In genomic region chr5:142825378-142826089, GRCh38 we compare ENCODE assay signal across 15 cellular contexts. TPM values are rescaled to one million over a fixed set of nuclear protein-coding genes. Genes with fewer than 3 reads are reported as not detected.
DNase-seq lines count a peak whose midpoint lies in the region; ATAC-seq and TF ChIP-seq lines count a peak whose summit lies in the region.
"Had no signal": no experiment of that assay in that cellular context is flagged by ENCODE, and none has a peak within 500 bp of the region (broad histone marks: within the 10 kb centered on the region; RNA-seq: fewer than 3 reads in every experiment).

No MANE protein-coding gene starts in this region.

- H2AK5ac ChIP-seq in mesenchymal stem cell (ENCODE audit: low read length, severe bottlenecking), result peak overlapping the region; percentile 33

- POLR2A ChIA-PET in SK-N-SH (lab: Yijun Ruan, JAX), result no interaction called here

- no peak overlapping the region for H3K14ac ChIP-seq in mesenchymal stem cell (ENCODE audit: low read length in 2 of 2)

- H3K79me1 ChIP-seq in mesenchymal stem cell (replicated peaks; ENCODE audit: low read length, poor library complexity, severe bottlenecking), result peaks cover 19% of the 10 kb centered on the region

- TF ChIP-seq EP300 in SK-N-SH (IDR thresholded peaks at IDR 0.05; ENCODE audit: borderline replicate concordance in 1 of 2, low read depth in 1 of 2, low read length in 1 of 2), result no peak

- ATAC-seq in SK-N-SH treated with all-trans-retinoic acid at 6 μM for 48 hours (no peak), HG03139 (IDR thresholded peaks at IDR 0.05; ENCODE audit: unreplicated experiment) (no peak), GM19455 (IDR thresholded peaks at IDR 0.05; ENCODE audit: unreplicated experiment) (no peak)
- ATAC-seq in central memory CD8-positive, alpha-beta T cell (replicated peaks; ENCODE audit: extremely low read depth, poor library complexity, severe bottlenecking), result no peak

- H2BK5ac ChIP-seq in mesenchymal stem cell (ENCODE audit: low read depth, low read length, poor library complexity, severe bottlenecking), result no peak overlapping the region

- no peak overlapping the region for H3K9ac ChIP-seq in SK-N-SH
- H3K9ac ChIP-seq in mesenchymal stem cell (ENCODE audit: low read length), result peak overlapping the region; percentile 34
- H3K9ac ChIP-seq: GM23248 had no signal

- peaks cover 60% of the 10 kb centered on the region for H3F3A ChIP-seq in SK-N-SH (replicated peaks; ENCODE audit: insufficient read depth)

- H3K79me2 ChIP-seq in SK-N-SH (ENCODE audit: insufficient read depth), result peaks cover 11% of the 10 kb centered on the region

- H3K9me3 Mint-ChIP-seq in central memory CD8-positive, alpha-beta T cell, result no peaks in the 10 kb centered on the region

- H3K9me3 ChIP-seq in SK-N-SH, result no peaks in the 10 kb centered on the region
- no peaks in the 10 kb centered on the region for H3K9me3 ChIP-seq in mesenchymal stem cell (ENCODE audit: control insufficient read depth, low read length)
- H3K9me3 ChIP-seq in uterus, result no peaks in the 10 kb centered on the region

- H3K27ac ChIP-seq in SK-N-SH (ENCODE audit: low read depth in 2 of 2, low read length in 1 of 2) (peak overlapping the region; percentile 81 to 86), mesenchymal stem cell (ENCODE audit: low read length, poor library complexity, severe bottlenecking) (no peak overlapping the region), uterus (peak overlapping the region; percentile 58 to 60)
- H3K27ac ChIP-seq: 22Rv1, GM23248 had no signal

- H3K36me3 ChIP-seq in SK-N-SH (replicated peaks in 1 of 2; ENCODE audit: control insufficient read depth in 1 of 2, insufficient read depth in 2 of 2, low read length in 1 of 2) (no peaks in the 10 kb centered on the region), mesenchymal stem cell (ENCODE audit: control insufficient read depth in 1 of 2, insufficient read depth in 2 of 2, low read depth in 1 of 2, low read length in 2 of 2) (no peaks in the 10 kb centered on the region), uterus (no peaks in the 10 kb centered on the region)

- TF ChIP-seq POLR2A in uterus (IDR thresholded peaks at IDR 0.05), result no peak

- H3K27ac Mint-ChIP-seq in central memory CD8-positive, alpha-beta T cell (ENCODE audit: low read depth), result peak overlapping the region; percentile 36

- H4K8ac ChIP-seq in mesenchymal stem cell (ENCODE audit: low read length), result no peak overlapping the region

- no peaks in the 10 kb centered on the region for H3K36me3 Mint-ChIP-seq in central memory CD8-positive, alpha-beta T cell (ENCODE audit: insufficient read depth)

- peak overlapping the region; percentile 52 for H4K91ac ChIP-seq in mesenchymal stem cell (ENCODE audit: low read length)

- 58% methylated on average over 11 of the region's 13 CpGs for WGBS in SK-N-SH (ENCODE audit: low lambda C conversion rate)
- 86% methylated on average over 13 of the region's 13 CpGs for WGBS in mesenchymal stem cell

- peaks cover 96% of the 10 kb centered on the region for H3K4me1 Mint-ChIP-seq in central memory CD8-positive, alpha-beta T cell

- no peak for TF ChIP-seq RAD21 in SK-N-SH (IDR thresholded peaks at IDR 0.05; ENCODE audit: low read length)

- no peak overlapping the region for H3K23ac ChIP-seq in mesenchymal stem cell (ENCODE audit: low read length in 2 of 2)

- intact Hi-C loops in uterus (cut with DNase I; ENCODE audit: low total_unique reads), result no loop called here

- no peak overlapping the region for H2BK15ac ChIP-seq in mesenchymal stem cell (ENCODE audit: low read depth, poor library complexity, severe bottlenecking)

- DNase-seq in SK-N-SH (no peak), mesenchymal stem cell (no peak), uterus (no peak), NCI-H82 (lab: John Stamatoyannopoulos, UW) (no peak)
- no peak for DNase-seq in central memory CD8-positive, alpha-beta T cell (ENCODE audit: low spot score in 2 of 2)
- DNase-seq: activated T-cell treated with anti-CD3 and anti-CD28 coated beads, Interleukin-2, amount 50 U/mL, for 24 hours; GM23248; hypothalamus; NCI-H1092 treated with DMSO at 0.1 percent for 48 hours; NCI-H510A; SHP77 treated with DMSO at 0.1 percent for 48 hours had no signal

- H2AFZ ChIP-seq in SK-N-SH (ENCODE audit: low read depth), result no peak overlapping the region
- H2AFZ ChIP-seq in mesenchymal stem cell (ENCODE audit: low read depth, low read length), result no peak overlapping the region
- H2AFZ ChIP-seq: GM23248 had no signal

- H3K4ac ChIP-seq in mesenchymal stem cell (ENCODE audit: low read depth in 1 of 2, low read length in 2 of 2), result no peak overlapping the region

- TF ChIP-seq CTCF in SK-N-SH (IDR thresholded peaks at IDR 0.05) (no peak), uterus (IDR thresholded peaks at IDR 0.05) (no peak)

- H2BK12ac ChIP-seq in mesenchymal stem cell (ENCODE audit: low read length in 2 of 2), result no peak overlapping the region

- no peak overlapping the region for H3K4me3 Mint-ChIP-seq in central memory CD8-positive, alpha-beta T cell
- H3K4me3 Mint-ChIP-seq: activated T-cell treated with anti-CD3 and anti-CD28 coated beads, Interleukin-2, amount 50 U/mL, for 24 hours had no signal

- no peak overlapping the region for H3K4me3 ChIP-seq in SK-N-SH (ENCODE audit: low read depth in 2 of 2, low read length in 1 of 2)
- peak overlapping the region in 1 of 2 experiments; percentile 26 for H3K4me3 ChIP-seq in mesenchymal stem cell (ENCODE audit: insufficient read depth in 1 of 2, low read depth in 1 of 2, low read length in 2 of 2)
- no peak overlapping the region for H3K4me3 ChIP-seq in uterus
- H3K4me3 ChIP-seq: GM23248 had no signal

- no peak overlapping the region for H3K18ac ChIP-seq in mesenchymal stem cell (ENCODE audit: low read depth in 1 of 2, low read length in 2 of 2)

- CTCF ChIA-PET in SK-N-SH (lab: Yijun Ruan, JAX), result no interaction called here

- no peaks in the 10 kb centered on the region for H4K20me1 ChIP-seq in SK-N-SH (ENCODE audit: insufficient read depth)

- H3K4me1 ChIP-seq in SK-N-SH (ENCODE audit: control insufficient read depth in 1 of 2, insufficient read depth in 2 of 2, low read depth in 1 of 2, low read length in 1 of 2), result peaks cover 63 to 78% of the 10 kb centered on the region in 2 experiments
- peaks cover 31% of the 10 kb centered on the region for H3K4me1 ChIP-seq in mesenchymal stem cell (ENCODE audit: control insufficient read depth, insufficient read depth, low read depth, low read length)
- peaks cover 0 to 23% of the 10 kb centered on the region in 2 donors for H3K4me1 ChIP-seq in uterus

- no peaks in the 10 kb centered on the region for H3K27me3 Mint-ChIP-seq in central memory CD8-positive, alpha-beta T cell
- H3K27me3 Mint-ChIP-seq: activated T-cell treated with anti-CD3 and anti-CD28 coated beads, Interleukin-2, amount 50 U/mL, for 24 hours had no signal

- H3K27me3 ChIP-seq in SK-N-SH (ENCODE audit: insufficient read depth) (no peaks in the 10 kb centered on the region), mesenchymal stem cell (ENCODE audit: control insufficient read depth in 1 of 2, insufficient read depth in 1 of 2, low read length in 2 of 2) (no peaks in the 10 kb centered on the region), uterus (no peaks in the 10 kb centered on the region)

- H3K4me2 ChIP-seq in SK-N-SH (peak overlapping the region; percentile 76), mesenchymal stem cell (ENCODE audit: low read length, poor library complexity, severe bottlenecking) (no peak overlapping the region)

- H2BK120ac ChIP-seq in mesenchymal stem cell (ENCODE audit: low read depth, low read length), result no peak overlapping the region

- no peaks in the 10 kb centered on the region for H3K9me2 ChIP-seq in SK-N-SH

TF ChIP-seq in SK-N-SH, 30 proteins besides CTCF, POLR2A, EP300 and RAD21 (continues in another document):
- TF ChIP-seq RXRA (IDR thresholded peaks at IDR 0.05; ENCODE audit: borderline replicate concordance, low read depth) (no peak), TEAD4 (IDR thresholded peaks at IDR 0.05; ENCODE audit: borderline replicate concordance, insufficient read depth) (no peak), RFX5 (IDR thresholded peaks at IDR 0.05; ENCODE audit: low read length) (no peak), GABPA (IDR thresholded peaks at IDR 0.05; ENCODE audit: low read depth) (no peak), MXI1 (IDR thresholded peaks at IDR 0.05; ENCODE audit: low read depth, low read length) (no peak), YY1 (IDR thresholded peaks at IDR 0.05; ENCODE audit: low read depth) (no peak), MEF2A (IDR thresholded peaks at IDR 0.05; ENCODE audit: borderline replicate concordance, low read depth) (no peak), ELF1 (IDR thresholded peaks at IDR 0.05) (no peak), JUND (IDR thresholded peaks at IDR 0.05) (no peak), SMC3 (IDR thresholded peaks at IDR 0.05; ENCODE audit: low read depth, low read length) (no peak)

TF ChIP-seq in SK-N-SH treated with all-trans-retinoic acid at 6 μM for 48 hours, 23 proteins besides CTCF, POLR2A, EP300 and RAD21 (continues in another document):
- TF ChIP-seq ESRRG (CRISPR knock-in tag; IDR thresholded peaks at IDR 0.05) (no peak), PATZ1 (CRISPR knock-in tag; IDR thresholded peaks at IDR 0.05; ENCODE audit: borderline replicate concordance) (no peak), BACH2 (CRISPR knock-in tag; IDR thresholded peaks at IDR 0.05; ENCODE audit: borderline replicate concordance) (no peak), PPARA (CRISPR knock-in tag; IDR thresholded peaks at IDR 0.05; ENCODE audit: borderline replicate concordance) (no peak), TOX (CRISPR knock-in tag; IDR thresholded peaks at IDR 0.05; ENCODE audit: borderline replicate concordance) (no peak), ZC3H10 (CRISPR knock-in tag; IDR thresholded peaks at IDR 0.05) (no peak), ARNTL (CRISPR knock-in tag; IDR thresholded peaks at IDR 0.05; ENCODE audit: borderline replicate concordance, low read depth) (no peak), GLIS3 (CRISPR knock-in tag; IDR thresholded peaks at IDR 0.05) (no peak)

RNA-seq across cellular contexts. Expression of gene ARHGAP26, which starts 55.4 kb away (rescaled TPM):
- 6.1 and 8.4 TPM in 2 replicates for polyA plus RNA-seq in SK-N-SH (2012; rRNA removed)
- 4.4 and 4.6 TPM in 2 replicates for polyA plus RNA-seq in SK-N-SH (2012; cell fraction: cytosol; rRNA removed)
- polyA plus RNA-seq in SK-N-SH (2012; cell fraction: nucleus; rRNA removed), result 19.4 and 33.8 TPM in 2 replicates
- polyA plus RNA-seq in mesenchymal stem cell (2013, experiment 1 of 2), result 0.86 TPM
- 1.0 TPM for polyA plus RNA-seq in mesenchymal stem cell (2013, experiment 2 of 2)
- 10 to 100 TPM; 12.4 to 49.5 (median 31.8) TPM for total RNA-seq in uterus
